ENCODE assay signal across 7 cellular contexts in the genomic region with DNA sequence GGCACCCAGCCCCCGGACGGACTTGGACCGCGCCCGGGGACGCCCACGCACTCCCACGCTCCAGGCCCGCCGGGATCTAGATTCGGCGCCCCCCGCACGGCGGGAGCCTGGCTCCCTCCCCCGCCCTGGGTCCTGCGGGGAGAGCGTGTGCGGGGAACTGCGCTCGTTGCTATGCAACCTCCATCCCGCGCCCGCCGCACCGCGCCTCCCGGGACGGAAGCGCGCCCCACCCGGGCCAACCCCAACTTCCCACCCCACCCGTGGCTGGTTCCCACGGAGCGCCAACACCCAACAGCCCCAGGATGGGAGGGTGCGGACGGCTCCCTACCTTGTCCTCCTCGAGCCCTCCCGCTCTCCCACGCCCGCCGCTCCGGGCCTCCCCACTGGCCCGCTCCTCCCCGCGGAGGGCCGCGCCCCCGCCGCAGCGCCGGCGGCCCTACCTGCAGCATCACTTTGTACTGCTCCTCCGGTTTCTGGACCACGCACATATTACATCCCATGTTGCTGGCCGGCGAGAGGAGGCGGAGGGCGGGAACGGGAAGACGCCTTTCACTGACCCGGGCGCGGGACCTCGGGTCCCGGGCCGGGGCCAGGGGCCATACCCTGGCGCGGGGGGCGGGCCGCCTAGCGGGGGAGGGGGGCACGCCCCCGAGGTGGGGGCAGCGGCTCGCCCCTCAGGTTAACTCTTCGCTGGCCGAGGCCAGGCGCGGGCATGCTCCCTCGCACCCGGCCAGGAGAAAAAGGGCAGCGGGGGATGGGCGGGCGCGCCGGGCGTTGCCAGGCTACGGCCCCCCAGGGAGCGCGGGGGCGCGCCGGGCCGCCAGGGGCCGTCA. TPM values are rescaled to one million over a fixed set of nuclear protein-coding genes. Genes with fewer than 3 reads are reported as not detected.
DNase-seq lines count a peak whose midpoint lies in the region; ATAC-seq and TF ChIP-seq lines count a peak whose summit lies in the region.

A gene with protein sequence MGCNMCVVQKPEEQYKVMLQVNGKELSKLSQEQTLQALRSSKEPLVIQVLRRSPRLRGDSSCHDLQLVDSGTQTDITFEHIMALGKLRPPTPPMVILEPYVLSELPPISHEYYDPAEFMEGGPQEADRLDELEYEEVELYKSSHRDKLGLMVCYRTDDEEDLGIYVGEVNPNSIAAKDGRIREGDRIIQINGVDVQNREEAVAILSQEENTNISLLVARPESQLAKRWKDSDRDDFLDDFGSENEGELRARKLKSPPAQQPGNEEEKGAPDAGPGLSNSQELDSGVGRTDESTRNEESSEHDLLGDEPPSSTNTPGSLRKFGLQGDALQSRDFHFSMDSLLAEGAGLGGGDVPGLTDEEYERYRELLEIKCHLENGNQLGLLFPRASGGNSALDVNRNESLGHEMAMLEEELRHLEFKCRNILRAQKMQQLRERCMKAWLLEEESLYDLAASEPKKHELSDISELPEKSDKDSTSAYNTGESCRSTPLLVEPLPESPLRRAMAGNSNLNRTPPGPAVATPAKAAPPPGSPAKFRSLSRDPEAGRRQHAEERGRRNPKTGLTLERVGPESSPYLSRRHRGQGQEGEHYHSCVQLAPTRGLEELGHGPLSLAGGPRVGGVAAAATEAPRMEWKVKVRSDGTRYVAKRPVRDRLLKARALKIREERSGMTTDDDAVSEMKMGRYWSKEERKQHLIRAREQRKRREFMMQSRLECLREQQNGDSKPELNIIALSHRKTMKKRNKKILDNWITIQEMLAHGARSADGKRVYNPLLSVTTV (minus strand): TSS at position 746 of the 833 bp plus-strand sequence. CDS start 246 bp downstream, at position 500.

- H3K4me1 ChIP-seq in HCT116 (ENCODE audit: control insufficient read depth in 1 of 2, insufficient read depth in 2 of 2, low read length in 2 of 2) (peaks cover 0 to 13% of the 10 kb centered on the region in 2 experiments; a peak in 2 of 4 replicates), left ventricle myocardium inferior (peaks cover 9% of the 10 kb centered on the region)

- RAD21 ChIA-PET in HCT116 (lab: Charles Lee; ENCODE audit: low non-redundant PET in 1 of 2, low total read pairs in 2 of 2, uncharacterized antibody in 2 of 2, unreplicated experiment in 2 of 2): no interaction called here

- peak within 1 kb of the TSS; percentile 63 for H3K4me2 ChIP-seq in HCT116 (ENCODE audit: low read length)

- intact Hi-C loops in HCT116 (cut with micrococcal nuclease) (no loop called here), left ventricle myocardium inferior (cut with micrococcal nuclease) (no loop called here)

- CTCF ChIA-PET in HCT116 (lab: Charles Lee): no interaction called here

- DNase-seq in HCT116 (ENCODE audit: low read depth, low spot score) (no peak), left ventricle myocardium inferior (no peak), SW 1271 (lab: John Stamatoyannopoulos, UW) (no peak), NCI-H510A treated with DMSO at 0.1 percent for 48 hours (lab: John Stamatoyannopoulos, UW) (no peak)

- no peaks in the 10 kb centered on the region for H3K27me3 ChIP-seq in HCT116 (ENCODE audit: insufficient read depth, low read length)
- peaks cover 17% of the 10 kb centered on the region for H3K27me3 ChIP-seq in left ventricle myocardium inferior (ENCODE audit: low read depth)

- no peak within 1 kb of the TSS for H3K4me3 ChIP-seq in HCT116 (replicated peaks in 1 of 2; ENCODE audit: low read depth in 1 of 2, low read length in 2 of 2)
- H3K4me3 ChIP-seq in left ventricle myocardium inferior: peak within 1 kb of the TSS; percentile 65
- peak within 1 kb of the TSS in 6 of 7 experiments; percentile 18 to 37 (median 20) for H3K4me3 ChIP-seq in skin epidermis

- H3K9ac ChIP-seq in HCT116 (ENCODE audit: low read length): no peak within 1 kb of the TSS

- TF ChIP-seq POLR2A in HCT116 (IDR thresholded peaks at IDR 0.05; ENCODE audit: borderline replicate concordance, extremely low read depth, insufficient read depth, insufficient read length): no peak

- no peak within 1 kb of the TSS for H2AFZ ChIP-seq in HCT116 (ENCODE audit: low read depth, low read length, poor library complexity, severe bottlenecking)

- no peaks in the 10 kb centered on the region for H3K79me2 ChIP-seq in HCT116 (ENCODE audit: insufficient read depth, low read length)

- H3K9me3 ChIP-seq in HCT116 (ENCODE audit: control insufficient read depth in 1 of 2, insufficient read depth in 1 of 2, low read depth in 1 of 2, low read length in 2 of 2) (no peaks in the 10 kb centered on the region), left ventricle myocardium inferior (replicated peaks) (no peaks in the 10 kb centered on the region)

- no TSS peak for BruUV-seq in HCT116 (replicated peaks; lab: Mats Ljungman, UMichigan)

- no peak for TF ChIP-seq RAD21 in HCT116 (IDR thresholded peaks at IDR 0.05; ENCODE audit: low read depth)

- TF ChIP-seq CTCF in HCT116 (IDR thresholded peaks at IDR 0.05 in 2 of 3, conservative IDR thresholded peaks at IDR 0.05 in 1 of 3; ENCODE audit: borderline replicate concordance in 1 of 3, insufficient read depth in 1 of 3, low read depth in 2 of 3, low read length in 2 of 3) (no peak), VCaP (conservative IDR thresholded peaks at IDR 0.05) (no peak), left ventricle myocardium inferior (IDR thresholded peaks at IDR 0.05; ENCODE audit: borderline replicate concordance) (no peak)

- POLR2A ChIA-PET in HCT116 (lab: Charles Lee): no interaction called here

- H3K9me2 ChIP-seq in HCT116 (ENCODE audit: insufficient read depth): no peaks in the 10 kb centered on the region

- ATAC-seq in HCT116 (no peak), HG03196 (IDR thresholded peaks at IDR 0.05; ENCODE audit: unreplicated experiment) (no peak)

- no peaks in the 10 kb centered on the region for H4K20me1 ChIP-seq in HCT116 (ENCODE audit: insufficient read depth)

- H3K36me3 ChIP-seq in HCT116 (ENCODE audit: control insufficient read depth in 1 of 2, insufficient read depth in 2 of 2, low read length in 2 of 2) (no peaks in the 10 kb centered on the region), left ventricle myocardium inferior (no peaks in the 10 kb centered on the region)

- H3K27ac ChIP-seq in HCT116 (ENCODE audit: low read depth, low read length): no peak within 1 kb of the TSS
- peak within 1 kb of the TSS; percentile 31; the same call in 1 of the 2 replicates for H3K27ac ChIP-seq in VCaP
- H3K27ac ChIP-seq in left ventricle myocardium inferior (replicated peaks): peak within 1 kb of the TSS; percentile 27
- H3K27ac ChIP-seq in skin epidermis: no peak within 1 kb of the TSS

TF ChIP-seq in HCT116, 20 proteins besides CTCF, POLR2A, EP300 and RAD21:
- TF ChIP-seq, protein P1, sequence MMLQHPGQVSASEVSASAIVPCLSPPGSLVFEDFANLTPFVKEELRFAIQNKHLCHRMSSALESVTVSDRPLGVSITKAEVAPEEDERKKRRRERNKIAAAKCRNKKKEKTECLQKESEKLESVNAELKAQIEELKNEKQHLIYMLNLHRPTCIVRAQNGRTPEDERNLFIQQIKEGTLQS (IDR thresholded peaks at IDR 0.05): no peak
- TF ChIP-seq TCF7L2 (IDR thresholded peaks at IDR 0.05; ENCODE audit: borderline replicate concordance, extremely low read depth, insufficient read depth, insufficient read length): no peak
- no peak for TF ChIP-seq POLR2AphosphoS5 (IDR thresholded peaks at IDR 0.05; ENCODE audit: low read depth, low read length)
- no peak for TF ChIP-seq EZH2 (IDR thresholded peaks at IDR 0.05)
- TF ChIP-seq, protein P2, sequence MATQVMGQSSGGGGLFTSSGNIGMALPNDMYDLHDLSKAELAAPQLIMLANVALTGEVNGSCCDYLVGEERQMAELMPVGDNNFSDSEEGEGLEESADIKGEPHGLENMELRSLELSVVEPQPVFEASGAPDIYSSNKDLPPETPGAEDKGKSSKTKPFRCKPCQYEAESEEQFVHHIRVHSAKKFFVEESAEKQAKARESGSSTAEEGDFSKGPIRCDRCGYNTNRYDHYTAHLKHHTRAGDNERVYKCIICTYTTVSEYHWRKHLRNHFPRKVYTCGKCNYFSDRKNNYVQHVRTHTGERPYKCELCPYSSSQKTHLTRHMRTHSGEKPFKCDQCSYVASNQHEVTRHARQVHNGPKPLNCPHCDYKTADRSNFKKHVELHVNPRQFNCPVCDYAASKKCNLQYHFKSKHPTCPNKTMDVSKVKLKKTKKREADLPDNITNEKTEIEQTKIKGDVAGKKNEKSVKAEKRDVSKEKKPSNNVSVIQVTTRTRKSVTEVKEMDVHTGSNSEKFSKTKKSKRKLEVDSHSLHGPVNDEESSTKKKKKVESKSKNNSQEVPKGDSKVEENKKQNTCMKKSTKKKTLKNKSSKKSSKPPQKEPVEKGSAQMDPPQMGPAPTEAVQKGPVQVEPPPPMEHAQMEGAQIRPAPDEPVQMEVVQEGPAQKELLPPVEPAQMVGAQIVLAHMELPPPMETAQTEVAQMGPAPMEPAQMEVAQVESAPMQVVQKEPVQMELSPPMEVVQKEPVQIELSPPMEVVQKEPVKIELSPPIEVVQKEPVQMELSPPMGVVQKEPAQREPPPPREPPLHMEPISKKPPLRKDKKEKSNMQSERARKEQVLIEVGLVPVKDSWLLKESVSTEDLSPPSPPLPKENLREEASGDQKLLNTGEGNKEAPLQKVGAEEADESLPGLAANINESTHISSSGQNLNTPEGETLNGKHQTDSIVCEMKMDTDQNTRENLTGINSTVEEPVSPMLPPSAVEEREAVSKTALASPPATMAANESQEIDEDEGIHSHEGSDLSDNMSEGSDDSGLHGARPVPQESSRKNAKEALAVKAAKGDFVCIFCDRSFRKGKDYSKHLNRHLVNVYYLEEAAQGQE (IDR thresholded peaks at IDR 0.05; ENCODE audit: low read depth): no peak
- TF ChIP-seq CBX3 (IDR thresholded peaks at IDR 0.05; ENCODE audit: low read depth): no peak
- TF ChIP-seq, protein P3, sequence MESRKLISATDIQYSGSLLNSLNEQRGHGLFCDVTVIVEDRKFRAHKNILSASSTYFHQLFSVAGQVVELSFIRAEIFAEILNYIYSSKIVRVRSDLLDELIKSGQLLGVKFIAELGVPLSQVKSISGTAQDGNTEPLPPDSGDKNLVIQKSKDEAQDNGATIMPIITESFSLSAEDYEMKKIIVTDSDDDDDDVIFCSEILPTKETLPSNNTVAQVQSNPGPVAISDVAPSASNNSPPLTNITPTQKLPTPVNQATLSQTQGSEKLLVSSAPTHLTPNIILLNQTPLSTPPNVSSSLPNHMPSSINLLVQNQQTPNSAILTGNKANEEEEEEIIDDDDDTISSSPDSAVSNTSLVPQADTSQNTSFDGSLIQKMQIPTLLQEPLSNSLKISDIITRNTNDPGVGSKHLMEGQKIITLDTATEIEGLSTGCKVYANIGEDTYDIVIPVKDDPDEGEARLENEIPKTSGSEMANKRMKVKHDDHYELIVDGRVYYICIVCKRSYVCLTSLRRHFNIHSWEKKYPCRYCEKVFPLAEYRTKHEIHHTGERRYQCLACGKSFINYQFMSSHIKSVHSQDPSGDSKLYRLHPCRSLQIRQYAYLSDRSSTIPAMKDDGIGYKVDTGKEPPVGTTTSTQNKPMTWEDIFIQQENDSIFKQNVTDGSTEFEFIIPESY (IDR thresholded peaks at IDR 0.05; ENCODE audit: extremely low read depth, insufficient replicate concordance, low read length): no peak
- no peak for TF ChIP-seq SRF (IDR thresholded peaks at IDR 0.05; ENCODE audit: low read depth)
TF ChIP-seq in HCT116: peak in this region for 0.

RNA-seq across cellular contexts. Expression of the gene that starts here (rescaled TPM):
- 0.30 TPM for total RNA-seq in HCT116 (2021; ENCODE audit: unreplicated experiment)
- polyA plus RNA-seq in HCT116 (2012): 0.10 and 0.40 TPM in 2 replicates
- 4.5 TPM for total RNA-seq in left ventricle myocardium inferior

Comparison
In these comparisons a context has a peak if more than half of its experiments do, and no peak if none do; other contexts are left out.
1. H3K27ac ChIP-seq: peak in VCaP (single experiment) and left ventricle myocardium inferior (single experiment); none in HCT116 (single experiment) and skin epidermis (0 of 21).
2. H3K4me3 ChIP-seq: peak in left ventricle myocardium inferior (single experiment) and skin epidermis (6 of 7); none in HCT116 (0 of 2).